13 cellular contexts compared by ENCODE assay signal in the genomic region with DNA sequence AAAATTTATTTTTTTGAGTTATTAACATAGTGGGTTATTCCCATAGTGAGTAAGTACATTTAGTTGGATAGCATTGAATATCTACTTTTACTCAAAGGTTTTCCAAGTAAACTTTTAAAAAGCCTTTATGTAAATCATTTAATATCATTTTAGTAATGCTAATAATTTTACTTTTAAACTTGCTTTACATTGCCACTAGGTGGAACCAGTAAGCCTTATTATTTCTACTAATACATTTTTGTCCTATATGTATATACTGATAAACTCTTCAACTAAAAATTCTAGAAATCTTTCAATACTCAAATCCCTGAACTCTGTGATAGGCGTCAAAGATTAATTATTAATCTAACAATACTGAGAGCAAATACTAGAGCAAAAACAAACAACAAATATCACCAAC.
A peak's percentile ranks its signal among the peaks of the same experiment; 100 is the strongest.
DNase-seq lines count a peak whose midpoint lies in the region; ATAC-seq, FAIRE-seq and TF ChIP-seq lines count a peak whose summit lies in the region.
"Had no signal": no experiment of that assay in that cellular context is flagged by ENCODE, and none has a peak within 500 bp of the region (broad histone marks: within the 10 kb centered on the region; RNA-seq: fewer than 3 reads in every experiment).

No MANE protein-coding gene starts in this region.

- no peak overlapping the region for H3K4me3 Mint-ChIP-seq in neural crest cell
- no peak overlapping the region for H3K4me3 Mint-ChIP-seq in stimulated activated naive B cell treated with anti-CD40 and anti-IgM and Interleukin-4, amounts not matched to agents 10 μg/mL and 1 μg/mL and 100 μg/mL, for 72 hours

- H3K27me3 Mint-ChIP-seq in neural crest cell (ENCODE audit: low read depth) = no peaks in the 10 kb centered on the region
- no peaks in the 10 kb centered on the region for H3K27me3 Mint-ChIP-seq in stimulated activated naive B cell treated with anti-CD40 and anti-IgM and Interleukin-4, amounts not matched to agents 10 μg/mL and 1 μg/mL and 100 μg/mL, for 72 hours

- no peak for ATAC-seq in GM21619 (IDR thresholded peaks at IDR 0.05; ENCODE audit: unreplicated experiment)
- ATAC-seq in stimulated activated naive B cell treated with anti-CD40 and anti-IgM and Interleukin-4, amounts not matched to agents 10 μg/mL and 1 μg/mL and 100 μg/mL, for 72 hours (replicated peaks) = no peak
- no peak for ATAC-seq in GM21723 (IDR thresholded peaks at IDR 0.05; ENCODE audit: unreplicated experiment)

- H3K36me3 ChIP-seq in bronchial epithelial cell (ENCODE audit: control insufficient read depth, insufficient read depth, low read length) = no peaks in the 10 kb centered on the region
- H3K36me3 ChIP-seq: thoracic aorta had no signal

- no peak overlapping the region for H3K27ac Mint-ChIP-seq in neural crest cell (ENCODE audit: unreplicated experiment)
- H3K27ac Mint-ChIP-seq in stimulated activated naive B cell treated with anti-CD40 and anti-IgM and Interleukin-4, amounts not matched to agents 10 μg/mL and 1 μg/mL and 100 μg/mL, for 72 hours = no peak overlapping the region

- H3K9me3 Mint-ChIP-seq in neural crest cell = no peaks in the 10 kb centered on the region
- H3K9me3 Mint-ChIP-seq in stimulated activated naive B cell treated with anti-CD40 and anti-IgM and Interleukin-4, amounts not matched to agents 10 μg/mL and 1 μg/mL and 100 μg/mL, for 72 hours = no peaks in the 10 kb centered on the region

- POLR2A ChIA-PET in GM10248 (lab: Yijun Ruan, JAX) = no interaction called here

- H3K36me3 Mint-ChIP-seq in neural crest cell (ENCODE audit: low read depth) = no peaks in the 10 kb centered on the region
- no peaks in the 10 kb centered on the region for H3K36me3 Mint-ChIP-seq in stimulated activated naive B cell treated with anti-CD40 and anti-IgM and Interleukin-4, amounts not matched to agents 10 μg/mL and 1 μg/mL and 100 μg/mL, for 72 hours

- peak; percentile 24 for TF ChIP-seq CTCF in GM10248 (IDR thresholded peaks at IDR 0.05; ENCODE audit: control extremely low read depth, extremely low read depth, low read depth, missing control alignments)
- no peak for TF ChIP-seq CTCF in bronchial epithelial cell (IDR thresholded peaks at IDR 0.05; ENCODE audit: insufficient read depth, low read length, severe bottlenecking)
- peak; percentile 76 for TF ChIP-seq CTCF in neural crest cell (conservative IDR thresholded peaks at IDR 0.05)

- H3K4me1 Mint-ChIP-seq in neural crest cell = peaks cover 4% of the 10 kb centered on the region
- H3K4me1 Mint-ChIP-seq in stimulated activated naive B cell treated with anti-CD40 and anti-IgM and Interleukin-4, amounts not matched to agents 10 μg/mL and 1 μg/mL and 100 μg/mL, for 72 hours = no peaks in the 10 kb centered on the region

- H3K4me3 ChIP-seq in bronchial epithelial cell (ENCODE audit: low read depth, low read length) = no peak overlapping the region
- H3K4me3 ChIP-seq: thoracic aorta had no signal

- no peaks in the 10 kb centered on the region for H3K27me3 ChIP-seq in bronchial epithelial cell (ENCODE audit: control insufficient read depth, insufficient read depth, low read length)

- no peak for FAIRE-seq in bronchial epithelial cell (lab: Jason Lieb, UNC)

- CTCF ChIA-PET in GM10248 (lab: Yijun Ruan, JAX) = no interaction called here

- DNase-seq in GM10248 (ENCODE audit: extremely low spot score) (no peak), NCI-H1105 treated with DMSO at 0.1 percent for 48 hours (lab: John Stamatoyannopoulos, UW) (peak; percentile 64), bronchial epithelial cell (ENCODE audit: low read depth) (peak; percentile 26), neural crest cell (ENCODE audit: low read depth, low spot score) (no peak), ureter (ENCODE audit: low spot score) (no peak)
- DNase-seq in stimulated activated naive B cell treated with anti-CD40 and anti-IgM and Interleukin-4, amounts not matched to agents 10 μg/mL and 1 μg/mL and 100 μg/mL, for 72 hours = no peak
- DNase-seq: activated CD4-positive, CD25-positive, alpha-beta regulatory T cell treated with anti-CD3 and anti-CD28 coated beads, Interleukin-2, amount 50 U/mL, for 72 hours; effector CD4-positive, alpha-beta T cell; KG1; posterior cingulate gyrus had no signal

Comparison
In these comparisons a context has a peak if more than half of its experiments do, and no peak if none do; other contexts are left out.
1. DNase-seq: peak in NCI-H1105 treated with DMSO at 0.1 percent for 48 hours (single experiment) and bronchial epithelial cell (single experiment); none in GM10248 (single experiment), neural crest cell (single experiment), stimulated activated naive B cell treated with anti-CD40 and anti-IgM and Interleukin-4, amounts not matched to agents 10 μg/mL and 1 μg/mL and 100 μg/mL, for 72 hours (single experiment) and ureter (single experiment).